ENCODE assay signal across 14 cellular contexts in genomic region chr17:6661464-6661848, GRCh38. TPM values are rescaled to one million over a fixed set of nuclear protein-coding genes. Genes with fewer than 3 reads are reported as not detected.
DNase-seq lines count a peak whose midpoint lies in the region; ATAC-seq and TF ChIP-seq lines count a peak whose summit lies in the region.
"Had no signal": no experiment of that assay in that cellular context is flagged by ENCODE, and none has a peak within 500 bp of the region (broad histone marks: within the 10 kb centered on the region; RNA-seq: fewer than 3 reads in every experiment).

No MANE protein-coding gene starts in this region.

- no peak for TF ChIP-seq CTCF in HL-60 (IDR thresholded peaks at IDR 0.05; ENCODE audit: insufficient read depth, low read length)

- in situ Hi-C loops in KBM-7 (cut with MboI; ENCODE audit: low pct_unique_long_range_greater_than_20kb, low sequenced_read_pairs) = no loop called here

- H3K27me3 ChIP-seq in HL-60 (ENCODE audit: insufficient read depth, poor library complexity, severe bottlenecking) = no peaks in the 10 kb centered on the region

- peaks cover 4% of the 10 kb centered on the region for H3K36me3 Mint-ChIP-seq in T-helper 2 cell treated with Interferon-gamma antibody and Interleukin-4, amounts not matched to agents 5 μg/mL and 100 μg/mL, for 36 hours (ENCODE audit: low read depth)
- H3K36me3 Mint-ChIP-seq in T-helper 17 cell (ENCODE audit: low read depth) (peaks cover 5% of the 10 kb centered on the region), naive B cell (peaks cover 0 to 6% of the 10 kb centered on the region in 2 donors)

- H3K4me3 Mint-ChIP-seq in T-helper 2 cell treated with Interferon-gamma antibody and Interleukin-4, amounts not matched to agents 5 μg/mL and 100 μg/mL, for 36 hours = peak overlapping the region; percentile 42
- H3K4me3 Mint-ChIP-seq in T-helper 17 cell = no peak overlapping the region
- H3K4me3 Mint-ChIP-seq in naive B cell = peak overlapping the region; percentile 73 to 93 (median 88)

- no peaks in the 10 kb centered on the region for H3K9me3 Mint-ChIP-seq in T-helper 2 cell treated with Interferon-gamma antibody and Interleukin-4, amounts not matched to agents 5 μg/mL and 100 μg/mL, for 36 hours
- H3K9me3 Mint-ChIP-seq in naive B cell = no peaks in the 10 kb centered on the region

- peak overlapping the region; percentile 16; the same call in 1 of the 2 replicates for H3K27ac ChIP-seq in HL-60 (replicated peaks)
- no peak overlapping the region for H3K27ac ChIP-seq in caudate nucleus (ENCODE audit: low read depth, low read length)
- H3K27ac ChIP-seq: 22Rv1 had no signal

- DNase-seq in T-helper 2 cell treated with Interferon-gamma antibody and Interleukin-4, amounts not matched to agents 5 μg/mL and 100 μg/mL, for 36 hours (ENCODE audit: low spot score) = no peak
- no peak for DNase-seq in T-helper 2 cell
- DNase-seq in HL-60 (ENCODE audit: low read depth in 1 of 2, low spot score in 1 of 2) = peak in 1 of 2 experiments; percentile 11
- no peak for DNase-seq in T-helper 17 cell
- no peak for DNase-seq in naive B cell
- no peak for DNase-seq in KBM-7
- DNase-seq in ecto neural progenitor cell (ENCODE audit: low spot score) = no peak
- DNase-seq in caudate nucleus (lab: John Stamatoyannopoulos, UW) = no peak
- DNase-seq: NCI-H1436, NCI-H2081, NCI-H510A treated with DMSO at 0.1 percent for 48 hours had no signal

- H3K27me3 Mint-ChIP-seq in T-helper 2 cell treated with Interferon-gamma antibody and Interleukin-4, amounts not matched to agents 5 μg/mL and 100 μg/mL, for 36 hours (ENCODE audit: low read depth) = peaks cover 26% of the 10 kb centered on the region
- H3K27me3 Mint-ChIP-seq in T-helper 17 cell (no peaks in the 10 kb centered on the region), naive B cell (no peaks in the 10 kb centered on the region)

- no peaks in the 10 kb centered on the region for H3K9me3 ChIP-seq in T-helper 17 cell (ENCODE audit: control insufficient read depth, low read length, poor library complexity, severe bottlenecking)

- peaks cover 30% of the 10 kb centered on the region for H3K4me1 Mint-ChIP-seq in T-helper 2 cell treated with Interferon-gamma antibody and Interleukin-4, amounts not matched to agents 5 μg/mL and 100 μg/mL, for 36 hours (ENCODE audit: low read depth)
- H3K4me1 Mint-ChIP-seq in T-helper 17 cell = peaks cover 28% of the 10 kb centered on the region
- H3K4me1 Mint-ChIP-seq in naive B cell = peaks cover 46 to 66% (median 50%) of the 10 kb centered on the region in 3 donors

- no peak for ATAC-seq in T-helper 17 cell
- no peak for ATAC-seq in naive B cell (ENCODE audit: low read depth in 2 of 2)

- no peak overlapping the region for H3K27ac Mint-ChIP-seq in T-helper 2 cell treated with Interferon-gamma antibody and Interleukin-4, amounts not matched to agents 5 μg/mL and 100 μg/mL, for 36 hours
- peak overlapping the region; percentile 83 for H3K27ac Mint-ChIP-seq in T-helper 17 cell
- peak overlapping the region in 4 of 6 donors; percentile 51 to 98 (median 70) for H3K27ac Mint-ChIP-seq in naive B cell

- no peak overlapping the region for H3K4me3 ChIP-seq in HL-60 (replicated peaks; ENCODE audit: insufficient read depth, low read length)

RNA-seq across cellular contexts. Expression of gene C17orf100, which starts 9.9 kb away (rescaled TPM):
- 1 to 10 TPM; 1.3 to 2.5 TPM for total RNA-seq in T-helper 17 cell
- 10 to 100 TPM in 3 of 6 donors, 1 to 10 TPM in 3; 6.6 to 16.8 (median 9.7) TPM for polyA plus RNA-seq in naive B cell (ENCODE audit: low read depth in 6 of 6)

RNA-seq across cellular contexts. Expression of gene MED31, which starts 10.1 kb away (rescaled TPM):
- 10 to 100 TPM; 32.9 to 36.6 TPM for total RNA-seq in T-helper 17 cell
- 10 to 100 TPM; 25.7 to 33.8 (median 31.0) TPM for polyA plus RNA-seq in naive B cell (ENCODE audit: low read depth in 6 of 6)

RNA-seq across cellular contexts. Expression of gene TXNDC17, which starts 20.6 kb away (rescaled TPM):
- 10 to 100 TPM; 10.8 to 16.9 TPM for total RNA-seq in T-helper 17 cell
- 10 to 100 TPM; 57.8 to 85.5 (median 64.4) TPM for polyA plus RNA-seq in naive B cell (ENCODE audit: low read depth in 6 of 6)

RNA-seq across cellular contexts. Expression of gene KIAA0753, which starts 20.9 kb away (rescaled TPM):
- 10 to 100 TPM; 10.8 to 12.1 TPM for total RNA-seq in T-helper 17 cell
- polyA plus RNA-seq in naive B cell (ENCODE audit: low read depth in 6 of 6) = 1 to 10 TPM; 2.8 to 5.9 (median 3.2) TPM

RNA-seq across cellular contexts. Expression of gene SLC13A5, which starts 51.7 kb away (rescaled TPM):
- not detected for total RNA-seq in T-helper 17 cell
- polyA plus RNA-seq in naive B cell (ENCODE audit: low read depth in 6 of 6) = under 1 TPM in 1 of 6 donors, not detected in 5; 0.37 TPM
- total RNA-seq: LHCN-M2 had no signal
- polyA plus RNA-seq: CD14-positive monocyte had no signal
